15 cellular contexts compared by ENCODE assay signal in the genomic region with DNA sequence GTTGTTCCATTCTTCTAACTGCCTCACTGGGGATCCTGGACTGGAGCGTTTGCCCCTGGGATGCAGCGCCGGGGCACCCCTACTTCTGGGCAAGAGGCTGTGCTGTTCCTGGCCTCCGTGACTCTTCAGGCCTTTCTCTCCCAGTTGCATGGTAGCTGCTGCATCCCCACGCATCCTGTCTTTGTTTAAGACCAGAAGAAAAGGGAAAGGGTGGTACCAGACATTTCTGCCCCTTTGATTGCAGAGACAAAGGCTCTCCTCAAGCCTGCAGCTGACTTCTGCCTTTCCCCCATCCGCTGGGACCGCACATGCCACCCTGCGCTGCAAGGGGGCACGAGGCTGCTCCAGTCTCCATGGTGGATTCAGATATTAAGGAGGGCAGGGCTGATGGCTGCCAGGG.
DNase-seq lines count a peak whose midpoint lies in the region; ATAC-seq and TF ChIP-seq lines count a peak whose summit lies in the region.
"Had no signal": no experiment of that assay in that cellular context is flagged by ENCODE, and none has a peak within 500 bp of the region (broad histone marks: within the 10 kb centered on the region; RNA-seq: fewer than 3 reads in every experiment).

No MANE protein-coding gene starts in this region.

- no peaks in the 10 kb centered on the region for H3K9me3 Mint-ChIP-seq in Caco-2 (ENCODE audit: unreplicated experiment)
- peaks cover 15% of the 10 kb centered on the region for H3K9me3 Mint-ChIP-seq in mesothelial cell of epicardium
- H3K9me3 Mint-ChIP-seq: CD4-positive, alpha-beta T cell; GM23338 had no signal

- in situ Hi-C loops in gastrocnemius medialis (cut with MboI; ENCODE audit: low sequenced_read_pairs in 4 of 4), result no loop called here

- H3K4me3 ChIP-seq in Caco-2 (ENCODE audit: low read depth, low read length) (no peak overlapping the region), trophoblast cell (ENCODE audit: low read depth, low read length) (no peak overlapping the region), gastrocnemius medialis (no peak overlapping the region), aorta (ENCODE audit: low read length in 2 of 2) (no peak overlapping the region)
- H3K4me3 ChIP-seq: GM12878, GM23338 had no signal

- CTCF ChIA-PET in Caco-2 (lab: Charles Lee), result no interaction called here

- H2AK5ac ChIP-seq in trophoblast cell (ENCODE audit: low read length), result peak overlapping the region; percentile 31

- POLR2A ChIA-PET in Caco-2 (lab: Charles Lee), result no interaction called here

- H4K91ac ChIP-seq in trophoblast cell (ENCODE audit: low read depth, low read length), result peak overlapping the region; percentile 65

- no peak overlapping the region for H4K12ac ChIP-seq in trophoblast cell (ENCODE audit: low read depth, low read length)

- H3K9ac ChIP-seq in trophoblast cell (ENCODE audit: low read length), result no peak overlapping the region

- intact Hi-C loops in Caco-2 (cut with micrococcal nuclease; ENCODE audit: unreplicated experiment), result no loop called here
- intact Hi-C loops in gastrocnemius medialis (cut with DNase I; ENCODE audit: low total_unique reads), result no loop called here
- intact Hi-C loops in aorta (cut with DNase I), result no loop called here

- TF ChIP-seq CTCF in Caco-2 (IDR thresholded peaks at IDR 0.05; ENCODE audit: insufficient read depth in 1 of 2, low read depth in 1 of 2, low read length in 1 of 2, severe bottlenecking in 1 of 2, unreplicated experiment in 1 of 2) (no peak), mesothelial cell of epicardium (IDR thresholded peaks at IDR 0.05; ENCODE audit: unreplicated experiment) (no peak), gastrocnemius medialis (IDR thresholded peaks at IDR 0.05 in 4 of 5, conservative IDR thresholded peaks at IDR 0.05 in 1 of 5) (no peak)

- peaks cover 17% of the 10 kb centered on the region for H3K36me3 Mint-ChIP-seq in Caco-2 (ENCODE audit: insufficient read depth, unreplicated experiment)
- H3K36me3 Mint-ChIP-seq in mesothelial cell of epicardium, result peaks cover 2% of the 10 kb centered on the region

- H2AFZ ChIP-seq in trophoblast cell (ENCODE audit: insufficient read depth, low read length, poor library complexity), result no peak overlapping the region
- H2AFZ ChIP-seq: GM23338 had no signal

- H3K4me1 ChIP-seq in Caco-2 (peaks cover 2% of the 10 kb centered on the region; the same call in 1 of the 2 replicates), trophoblast cell (ENCODE audit: control insufficient read depth in 1 of 2, insufficient read depth in 2 of 2, low read length in 2 of 2) (peaks cover 23 to 30% of the 10 kb centered on the region in 2 experiments), gastrocnemius medialis (no peaks in the 10 kb centered on the region), aorta (ENCODE audit: control insufficient read depth in 1 of 2, insufficient read depth in 2 of 2, low read length in 2 of 2) (no peaks in the 10 kb centered on the region)

- no TSS peak for BruUV-seq in Caco-2 (replicated peaks; lab: Mats Ljungman, UMichigan)

- H3K9me3 ChIP-seq in Caco-2 (no peaks in the 10 kb centered on the region), trophoblast cell (ENCODE audit: insufficient read depth, low read depth, low read length) (no peaks in the 10 kb centered on the region), gastrocnemius medialis (no peaks in the 10 kb centered on the region), aorta (ENCODE audit: control insufficient read depth, low read length) (no peaks in the 10 kb centered on the region)

- no peak overlapping the region for H4K8ac ChIP-seq in trophoblast cell (ENCODE audit: low read depth, low read length)

- no peaks in the 10 kb centered on the region for H3K36me3 ChIP-seq in Caco-2 (ENCODE audit: control insufficient read depth, insufficient read depth, low read length)
- H3K36me3 ChIP-seq in trophoblast cell (ENCODE audit: control insufficient read depth in 1 of 2, insufficient read depth in 2 of 2, low read length in 2 of 2), result peaks cover 0 to 3% of the 10 kb centered on the region in 2 experiments
- H3K36me3 ChIP-seq in gastrocnemius medialis, result no peaks in the 10 kb centered on the region
- H3K36me3 ChIP-seq in aorta (ENCODE audit: control insufficient read depth in 1 of 2, insufficient read depth in 2 of 2, low read length in 1 of 2), result no peaks in the 10 kb centered on the region

- H3K4me1 Mint-ChIP-seq in Caco-2 (ENCODE audit: low read depth, unreplicated experiment), result peaks cover 7% of the 10 kb centered on the region
- H3K4me1 Mint-ChIP-seq in mesothelial cell of epicardium, result peaks cover 52% of the 10 kb centered on the region

- H3K4me2 ChIP-seq in trophoblast cell (ENCODE audit: low read length), result no peak overlapping the region
- H3K4me2 ChIP-seq: GM23338 had no signal

- no peak overlapping the region for H2BK12ac ChIP-seq in trophoblast cell (ENCODE audit: low read length)

- TF ChIP-seq POLR2A in gastrocnemius medialis (IDR thresholded peaks at IDR 0.05), result no peak

- H3K27me3 Mint-ChIP-seq in Caco-2 (ENCODE audit: insufficient read depth, unreplicated experiment), result no peaks in the 10 kb centered on the region
- no peaks in the 10 kb centered on the region for H3K27me3 Mint-ChIP-seq in mesothelial cell of epicardium (ENCODE audit: low read depth)

- H3K27ac Mint-ChIP-seq in Caco-2 (ENCODE audit: unreplicated experiment) (peak overlapping the region; percentile 68), mesothelial cell of epicardium (peak overlapping the region; percentile 8)
- H3K27ac Mint-ChIP-seq: CD4-positive, alpha-beta T cell; GM23338 had no signal

- peak overlapping the region; percentile 49 for H3K14ac ChIP-seq in trophoblast cell (ENCODE audit: low read length)

- no peak for DNase-seq in Caco-2
- DNase-seq in dermis blood vessel endothelial cell, result peak; percentile 76
- DNase-seq in mesothelial cell of epicardium (ENCODE audit: low spot score in 2 of 2, unreplicated experiment in 2 of 2), result no peak
- no peak for DNase-seq in trophoblast cell
- DNase-seq in gastrocnemius medialis, result no peak
- DNase-seq in aorta, result no peak
- no peak for DNase-seq in central memory CD4-positive, alpha-beta T cell
- DNase-seq: ACHN; C1 segment of cervical spinal cord; CD4-positive, alpha-beta T cell; DMS79 had no signal

- H3K4ac ChIP-seq in trophoblast cell (ENCODE audit: low read depth, low read length), result peak overlapping the region; percentile 64

- no CpG with 5 or more reads among the region's 9 CpGs for WGBS in trophoblast cell (ENCODE audit: extremely low coverage, insufficient coverage, insufficient read length)
- 80 to 95% methylated on average over 9 of the region's 9 CpGs for WGBS in aorta, 2 donors

- ATAC-seq in gastrocnemius medialis (no peak), GM18502 (IDR thresholded peaks at IDR 0.05; ENCODE audit: poor library complexity, unreplicated experiment) (no peak), aorta (ENCODE audit: low FRiP score) (no peak)
- ATAC-seq: GM12878, GM23338, HepG2 had no signal

- peak overlapping the region; percentile 69 for H2BK120ac ChIP-seq in trophoblast cell (ENCODE audit: insufficient read depth, low read length, poor library complexity)

- H3K79me1 ChIP-seq in trophoblast cell (ENCODE audit: low read length), result peaks cover 31% of the 10 kb centered on the region

- H3K27me3 ChIP-seq in Caco-2 (replicated peaks; ENCODE audit: control insufficient read depth, insufficient read depth, low read length) (no peaks in the 10 kb centered on the region), trophoblast cell (ENCODE audit: insufficient read depth, low read length) (no peaks in the 10 kb centered on the region), gastrocnemius medialis (no peaks in the 10 kb centered on the region), aorta (ENCODE audit: control insufficient read depth in 1 of 2, insufficient read depth in 2 of 2, low read length in 1 of 2) (no peaks in the 10 kb centered on the region)

- no peak overlapping the region for H3K4me3 Mint-ChIP-seq in Caco-2 (ENCODE audit: unreplicated experiment)
- no peak overlapping the region for H3K4me3 Mint-ChIP-seq in mesothelial cell of epicardium
- H3K4me3 Mint-ChIP-seq: CD4-positive, alpha-beta T cell; GM23338 had no signal

- H3K23ac ChIP-seq in trophoblast cell (ENCODE audit: low read length), result no peak overlapping the region

- H3K18ac ChIP-seq in trophoblast cell (ENCODE audit: low read length), result peak overlapping the region; percentile 49

- no peak overlapping the region for H2BK5ac ChIP-seq in trophoblast cell (ENCODE audit: low read depth, low read length, poor library complexity)

- H3K79me2 ChIP-seq in trophoblast cell (ENCODE audit: control insufficient read depth, insufficient read depth, low read length, poor library complexity), result peaks cover 4% of the 10 kb centered on the region

- H3K27ac ChIP-seq in trophoblast cell (ENCODE audit: low read depth, low read length) (no peak overlapping the region), gastrocnemius medialis (no peak overlapping the region), aorta (ENCODE audit: low read depth in 1 of 2, low read length in 2 of 2) (no peak overlapping the region)
